Comparison of ENCODE assay signal across 9 cellular contexts in the genomic region with DNA sequence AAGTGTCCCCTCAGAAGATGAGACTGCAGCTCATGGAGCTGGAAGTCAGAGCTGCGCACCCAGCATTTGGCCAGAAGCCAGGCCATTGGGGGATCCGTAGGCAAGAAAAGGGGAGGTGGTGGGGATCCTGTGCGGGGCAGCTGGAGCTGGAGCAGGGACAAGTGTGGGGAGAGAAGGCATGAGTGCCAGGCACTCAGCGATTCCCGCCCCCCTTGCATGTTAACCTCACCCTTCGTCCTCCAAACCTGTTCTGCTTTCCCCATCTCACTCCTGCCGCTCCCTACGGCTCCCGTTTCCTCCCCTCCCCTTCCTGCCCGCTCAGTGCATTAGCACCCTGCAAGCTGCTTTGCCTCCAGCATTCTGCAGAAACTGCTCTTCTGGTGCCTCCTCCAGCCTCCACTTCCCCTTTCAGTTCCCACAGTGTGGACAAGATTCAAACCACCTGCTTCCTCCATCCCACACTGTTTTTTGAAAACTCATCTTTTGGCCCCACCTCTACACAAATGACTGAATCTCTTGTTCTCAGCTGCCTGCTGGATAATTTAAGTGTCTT. TPM values are rescaled to one million over a fixed set of nuclear protein-coding genes. Genes with fewer than 3 reads are reported as not detected.
DNase-seq lines count a peak whose midpoint lies in the region; ATAC-seq and TF ChIP-seq lines count a peak whose summit lies in the region.
"Had no signal": no experiment of that assay in that cellular context is flagged by ENCODE, and none has a peak within 500 bp of the region (broad histone marks: within the 10 kb centered on the region; RNA-seq: fewer than 3 reads in every experiment).

No MANE protein-coding gene starts in this region.

- DNase-seq in GM10248 (ENCODE audit: extremely low spot score) = peak; percentile 67
- DNase-seq in MV-4-11 (lab: John Stamatoyannopoulos, UW) = peak; percentile 93
- DNase-seq in left ventricle myocardium superior = peak; percentile 44
- DNase-seq in COLO668 (lab: John Stamatoyannopoulos, UW; ENCODE audit: unreplicated experiment) = no peak
- DNase-seq in activated CD8-positive, alpha-beta memory T cell treated with anti-CD3 and anti-CD28 coated beads, Interleukin-2, amount 50 U/mL, for 4 hours = no peak
- DNase-seq in NCI-H187 treated with DMSO at 0.1 percent for 48 hours (lab: John Stamatoyannopoulos, UW) = no peak

- TF ChIP-seq CTCF in GM10248 (IDR thresholded peaks at IDR 0.05; ENCODE audit: control extremely low read depth, extremely low read depth, low read depth, missing control alignments) = no peak

- CTCF ChIA-PET in GM10248 (lab: Yijun Ruan, JAX) = interaction anchor here (3.0 to 3.1 kb wide), 2 partner anchors 10 to 69 kb away, joined by 13 to 18 read pairs; no protein-coding TSS in a partner anchor

- POLR2A ChIA-PET in GM10248 (lab: Yijun Ruan, JAX) = no interaction called here

- intact Hi-C loops in left ventricle myocardium superior (cut with micrococcal nuclease) = no loop called here

- ATAC-seq in GM19351 (IDR thresholded peaks at IDR 0.05; ENCODE audit: unreplicated experiment) (peak; percentile 61), left ventricle myocardium superior (peak; percentile 64), HG03342 (IDR thresholded peaks at IDR 0.05; ENCODE audit: unreplicated experiment) (no peak)

RNA-seq across cellular contexts. Expression of a gene that starts 5.6 kb away (rescaled TPM):
- total RNA-seq in left ventricle myocardium superior = 4.5 TPM

RNA-seq across cellular contexts. Expression of a gene that starts 51.6 kb away (rescaled TPM):
- total RNA-seq in left ventricle myocardium superior = 47.4 TPM
- total RNA-seq: activated naive CD4-positive, alpha-beta T cell treated with anti-CD3 and anti-CD28 coated beads, Interleukin-2, amount 50 U/mL, for 72 hours had no signal

Comparison
In these comparisons a context has a peak if more than half of its experiments do, and no peak if none do; other contexts are left out.
1. DNase-seq: peak in GM10248 (single experiment), MV-4-11 (single experiment) and left ventricle myocardium superior (single experiment); none in COLO668 (single experiment), activated CD8-positive, alpha-beta memory T cell treated with anti-CD3 and anti-CD28 coated beads, Interleukin-2, amount 50 U/mL, for 4 hours (single experiment) and NCI-H187 treated with DMSO at 0.1 percent for 48 hours (single experiment).